ENCODE assay signal across 10 cellular contexts in the genomic region with DNA sequence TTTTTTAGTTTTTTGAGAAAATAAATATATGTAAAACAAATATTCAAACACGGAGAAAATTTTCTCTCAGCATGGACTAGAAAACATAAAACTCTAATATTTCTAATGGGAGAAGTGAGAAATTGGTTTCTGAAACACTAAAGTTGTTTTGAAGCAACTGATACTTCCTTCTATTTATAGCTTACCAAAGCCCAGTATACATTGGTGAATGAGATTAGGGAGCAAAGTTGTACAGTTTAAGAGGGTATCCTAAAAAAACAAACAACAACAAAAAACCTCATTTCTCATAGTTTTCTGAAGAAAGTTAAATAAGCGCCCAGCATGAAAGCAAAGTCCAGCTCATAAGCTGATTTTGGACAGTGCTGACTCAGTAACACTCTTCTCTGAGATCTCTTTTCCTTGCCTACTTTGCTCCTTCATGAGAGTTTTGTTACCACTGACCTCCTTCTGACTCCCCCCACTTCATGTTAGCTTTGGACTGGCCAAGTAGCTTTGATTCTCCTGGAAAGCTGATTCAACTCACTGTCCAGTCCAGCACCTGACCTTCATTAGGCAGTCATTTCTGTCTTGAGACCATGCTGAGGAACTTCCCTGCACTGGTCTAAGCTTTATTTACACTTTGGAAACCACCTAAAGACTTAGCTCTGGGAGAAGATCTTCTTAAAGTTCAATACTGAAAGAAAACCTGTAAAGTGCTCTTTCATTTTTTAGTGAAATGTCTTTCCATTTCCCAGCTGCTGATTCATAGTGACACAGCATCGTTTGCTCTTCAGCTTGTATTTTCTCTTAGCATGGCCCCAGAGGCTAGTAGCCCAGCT. TPM values are rescaled to one million over a fixed set of nuclear protein-coding genes. Genes with fewer than 3 reads are reported as not detected.
A peak's percentile ranks its signal among the peaks of the same experiment; 100 is the strongest.
DNase-seq lines count a peak whose midpoint lies in the region; ATAC-seq and TF ChIP-seq lines count a peak whose summit lies in the region.
"Had no signal": no experiment of that assay in that cellular context is flagged by ENCODE, and none has a peak within 500 bp of the region (broad histone marks: within the 10 kb centered on the region; RNA-seq: fewer than 3 reads in every experiment).

No MANE protein-coding gene starts in this region.

- peak overlapping the region; percentile 72 for H3K27ac Mint-ChIP-seq in dendritic cell treated with granulocyte-macrophage colony-stimulating factor and Interleukin-4, amounts not matched to agents 40 ng/mL and 50 ng/mL, for 4 days
- no peak overlapping the region for H3K27ac Mint-ChIP-seq in glutamatergic neuron (ENCODE audit: unreplicated experiment)
- no peak overlapping the region for H3K27ac Mint-ChIP-seq in CD8-positive, alpha-beta T cell
- H3K27ac Mint-ChIP-seq: mesothelial cell of epicardium had no signal

- H3K4me3 Mint-ChIP-seq in dendritic cell treated with granulocyte-macrophage colony-stimulating factor and Interleukin-4, amounts not matched to agents 40 ng/mL and 50 ng/mL, for 4 days = no peak overlapping the region
- no peak overlapping the region for H3K4me3 Mint-ChIP-seq in glutamatergic neuron (ENCODE audit: unreplicated experiment)
- no peak overlapping the region for H3K4me3 Mint-ChIP-seq in CD8-positive, alpha-beta T cell
- H3K4me3 Mint-ChIP-seq: mesothelial cell of epicardium had no signal

- H3K4me3 ChIP-seq in SJCRH30 = no peak overlapping the region
- H3K4me3 ChIP-seq in CD8-positive, alpha-beta T cell (ENCODE audit: low read depth, low read length) = no peak overlapping the region

- no peak overlapping the region for H3K27ac ChIP-seq in SJCRH30
- no peak overlapping the region for H3K27ac ChIP-seq in CD8-positive, alpha-beta T cell (ENCODE audit: low read depth, low read length)

- no peak for TF ChIP-seq CTCF in glutamatergic neuron (IDR thresholded peaks at IDR 0.05; ENCODE audit: partially characterized antibody, unreplicated experiment)
- no peak for TF ChIP-seq CTCF in CD8-positive, alpha-beta T cell (IDR thresholded peaks at IDR 0.05)

- no peaks in the 10 kb centered on the region for H3K9me3 Mint-ChIP-seq in dendritic cell treated with granulocyte-macrophage colony-stimulating factor and Interleukin-4, amounts not matched to agents 40 ng/mL and 50 ng/mL, for 4 days
- H3K9me3 Mint-ChIP-seq in glutamatergic neuron (ENCODE audit: unreplicated experiment) = no peaks in the 10 kb centered on the region
- H3K9me3 Mint-ChIP-seq in CD8-positive, alpha-beta T cell = no peaks in the 10 kb centered on the region

- POLR2A ChIA-PET in CD8-positive, alpha-beta T cell (lab: Charles Lee) = interaction anchor here (0.7 to 1.1 kb wide), 2 partner anchors 137 to 327 kb away, joined by 3 to 4 read pairs; no protein-coding TSS in a partner anchor

- no peaks in the 10 kb centered on the region for H3K9me3 ChIP-seq in SJCRH30 (replicated peaks)
- H3K9me3 ChIP-seq in CD8-positive, alpha-beta T cell (ENCODE audit: low read length) = no peaks in the 10 kb centered on the region

- H3K36me3 ChIP-seq in SJCRH30 = no peaks in the 10 kb centered on the region
- H3K36me3 ChIP-seq in CD8-positive, alpha-beta T cell (ENCODE audit: insufficient read depth, low read length) = no peaks in the 10 kb centered on the region

- intact Hi-C loops in dendritic cell treated with granulocyte-macrophage colony-stimulating factor and Interleukin-4, amounts not matched to agents 40 ng/mL and 50 ng/mL, for 4 days (cut with micrococcal nuclease) = no loop called here
- intact Hi-C loops in left colon (cut with DNase I, micrococcal nuclease) = no loop called here
- intact Hi-C loops in CD8-positive, alpha-beta T cell (cut with DNase I, micrococcal nuclease) = no loop called here

- DNase-seq in SJCRH30 (no peak), left colon (no peak), glutamatergic neuron (no peak)
- DNase-seq in CD8-positive, alpha-beta T cell = no peak
- DNase-seq: Right ventricle myocardium superior had no signal

- no peaks in the 10 kb centered on the region for H3K36me3 Mint-ChIP-seq in dendritic cell treated with granulocyte-macrophage colony-stimulating factor and Interleukin-4, amounts not matched to agents 40 ng/mL and 50 ng/mL, for 4 days (ENCODE audit: low read depth)
- no peaks in the 10 kb centered on the region for H3K36me3 Mint-ChIP-seq in glutamatergic neuron (ENCODE audit: unreplicated experiment)
- H3K36me3 Mint-ChIP-seq in CD8-positive, alpha-beta T cell = no peaks in the 10 kb centered on the region
- H3K36me3 Mint-ChIP-seq: mesothelial cell of epicardium had no signal

- no peaks in the 10 kb centered on the region for H3K27me3 ChIP-seq in SJCRH30
- H3K27me3 ChIP-seq in CD8-positive, alpha-beta T cell (ENCODE audit: insufficient read depth, low read length) = no peaks in the 10 kb centered on the region

- H3K27me3 Mint-ChIP-seq in dendritic cell treated with granulocyte-macrophage colony-stimulating factor and Interleukin-4, amounts not matched to agents 40 ng/mL and 50 ng/mL, for 4 days = no peaks in the 10 kb centered on the region
- no peaks in the 10 kb centered on the region for H3K27me3 Mint-ChIP-seq in glutamatergic neuron (ENCODE audit: unreplicated experiment)
- no peaks in the 10 kb centered on the region for H3K27me3 Mint-ChIP-seq in CD8-positive, alpha-beta T cell (ENCODE audit: low read depth)

- H3K4me1 Mint-ChIP-seq in dendritic cell treated with granulocyte-macrophage colony-stimulating factor and Interleukin-4, amounts not matched to agents 40 ng/mL and 50 ng/mL, for 4 days (ENCODE audit: low read depth) = peaks cover 6% of the 10 kb centered on the region
- no peaks in the 10 kb centered on the region for H3K4me1 Mint-ChIP-seq in glutamatergic neuron (ENCODE audit: low read depth, unreplicated experiment)
- peaks cover 9% of the 10 kb centered on the region for H3K4me1 Mint-ChIP-seq in CD8-positive, alpha-beta T cell (ENCODE audit: low read depth)
- H3K4me1 Mint-ChIP-seq: mesothelial cell of epicardium had no signal

- no peaks in the 10 kb centered on the region for H3K4me1 ChIP-seq in SJCRH30
- no peaks in the 10 kb centered on the region for H3K4me1 ChIP-seq in CD8-positive, alpha-beta T cell (ENCODE audit: insufficient read depth, low read length)

- ATAC-seq in GM18873 (IDR thresholded peaks at IDR 0.05; ENCODE audit: low FRiP score, unreplicated experiment) (peak; percentile 94), GM21576 (IDR thresholded peaks at IDR 0.05; ENCODE audit: unreplicated experiment) (peak; percentile 87), HG03432 (IDR thresholded peaks at IDR 0.05; ENCODE audit: unreplicated experiment) (peak; percentile 94), left colon (no peak)
- ATAC-seq in CD8-positive, alpha-beta T cell = no peak

- CTCF ChIA-PET in CD8-positive, alpha-beta T cell (lab: Charles Lee) = no interaction called here

RNA-seq across cellular contexts. Expression of a gene that starts 21.8 kb away (rescaled TPM):
- total RNA-seq in SJCRH30 (2014; rRNA removed; shearing (Covaris generic)) = 0.12 and 0.18 TPM in 2 replicates
- total RNA-seq in left colon = 1 to 10 TPM in 1 of 2 donors, under 1 TPM in 1; 0.85 to 2.1 TPM
- not detected for total RNA-seq in glutamatergic neuron (ENCODE audit: unreplicated experiment)
- total RNA-seq in CD8-positive, alpha-beta T cell = 10 to 100 TPM; 76.1 to 81.2 TPM
- total RNA-seq: mesothelial cell of epicardium, Right ventricle myocardium superior had no signal

Comparison
In these comparisons a context has a peak if more than half of its experiments do, and no peak if none do; other contexts are left out.
1. ATAC-seq: peak in GM18873 (single experiment), GM21576 (single experiment) and HG03432 (single experiment); none in left colon (single experiment) and CD8-positive, alpha-beta T cell (single experiment).
2. RNA of a gene that starts 21.8 kb away (total RNA-seq): 76.1 to 81.2 TPM in CD8-positive, alpha-beta T cell; 0.85 to 2.1 TPM in left colon, 0.12 to 0.18 TPM in SJCRH30 and not detected in glutamatergic neuron (single experiment); every median in the first group is over 10 times any median in the second.